ENCODE assay signal across 1 cellular context in the genomic region with DNA sequence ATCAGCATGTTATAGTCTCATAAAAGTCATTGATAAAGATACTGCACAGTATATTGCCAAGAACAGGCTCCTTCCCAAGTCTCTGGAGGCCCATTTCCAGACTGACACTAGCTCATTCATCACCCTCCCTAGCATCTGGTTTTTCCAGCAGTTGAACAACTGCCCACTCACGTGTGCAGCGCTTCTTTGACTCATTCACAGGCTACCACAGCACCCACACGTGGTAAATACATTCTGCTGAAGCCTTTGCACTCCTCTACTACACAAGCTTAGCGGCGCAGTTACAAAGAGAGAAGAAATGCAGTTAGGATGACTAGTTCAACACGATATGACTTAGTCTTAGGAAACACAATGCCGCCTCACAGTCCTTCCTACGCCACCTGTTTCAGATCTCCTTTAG.
TF ChIP-seq lines count a peak whose summit lies in the region.

No MANE protein-coding gene starts in this region.

TF ChIP-seq in HCT116, 20 proteins besides CTCF, POLR2A, EP300 and RAD21 (continued from another document):
- TF ChIP-seq, protein P1, sequence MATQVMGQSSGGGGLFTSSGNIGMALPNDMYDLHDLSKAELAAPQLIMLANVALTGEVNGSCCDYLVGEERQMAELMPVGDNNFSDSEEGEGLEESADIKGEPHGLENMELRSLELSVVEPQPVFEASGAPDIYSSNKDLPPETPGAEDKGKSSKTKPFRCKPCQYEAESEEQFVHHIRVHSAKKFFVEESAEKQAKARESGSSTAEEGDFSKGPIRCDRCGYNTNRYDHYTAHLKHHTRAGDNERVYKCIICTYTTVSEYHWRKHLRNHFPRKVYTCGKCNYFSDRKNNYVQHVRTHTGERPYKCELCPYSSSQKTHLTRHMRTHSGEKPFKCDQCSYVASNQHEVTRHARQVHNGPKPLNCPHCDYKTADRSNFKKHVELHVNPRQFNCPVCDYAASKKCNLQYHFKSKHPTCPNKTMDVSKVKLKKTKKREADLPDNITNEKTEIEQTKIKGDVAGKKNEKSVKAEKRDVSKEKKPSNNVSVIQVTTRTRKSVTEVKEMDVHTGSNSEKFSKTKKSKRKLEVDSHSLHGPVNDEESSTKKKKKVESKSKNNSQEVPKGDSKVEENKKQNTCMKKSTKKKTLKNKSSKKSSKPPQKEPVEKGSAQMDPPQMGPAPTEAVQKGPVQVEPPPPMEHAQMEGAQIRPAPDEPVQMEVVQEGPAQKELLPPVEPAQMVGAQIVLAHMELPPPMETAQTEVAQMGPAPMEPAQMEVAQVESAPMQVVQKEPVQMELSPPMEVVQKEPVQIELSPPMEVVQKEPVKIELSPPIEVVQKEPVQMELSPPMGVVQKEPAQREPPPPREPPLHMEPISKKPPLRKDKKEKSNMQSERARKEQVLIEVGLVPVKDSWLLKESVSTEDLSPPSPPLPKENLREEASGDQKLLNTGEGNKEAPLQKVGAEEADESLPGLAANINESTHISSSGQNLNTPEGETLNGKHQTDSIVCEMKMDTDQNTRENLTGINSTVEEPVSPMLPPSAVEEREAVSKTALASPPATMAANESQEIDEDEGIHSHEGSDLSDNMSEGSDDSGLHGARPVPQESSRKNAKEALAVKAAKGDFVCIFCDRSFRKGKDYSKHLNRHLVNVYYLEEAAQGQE (IDR thresholded peaks at IDR 0.05; ENCODE audit: low read depth): no peak
- TF ChIP-seq SP1 (IDR thresholded peaks at IDR 0.05; ENCODE audit: low read depth) (no peak), TCF7L2 (IDR thresholded peaks at IDR 0.05; ENCODE audit: borderline replicate concordance, extremely low read depth, insufficient read depth, insufficient read length) (no peak), SIN3A (IDR thresholded peaks at IDR 0.05; ENCODE audit: low read depth) (no peak), YY1 (IDR thresholded peaks at IDR 0.05; ENCODE audit: extremely low read depth, insufficient replicate concordance, low read depth, low read length) (no peak), SRF (IDR thresholded peaks at IDR 0.05; ENCODE audit: low read depth) (no peak), JUND (IDR thresholded peaks at IDR 0.05) (no peak)
